ENCODE assay signal across 10 cellular contexts in genomic region chr2:151357359-151357758, GRCh38. TPM values are rescaled to one million over a fixed set of nuclear protein-coding genes. Genes with fewer than 3 reads are reported as not detected.
A peak's percentile ranks its signal among the peaks of the same experiment; 100 is the strongest.
DNase-seq lines count a peak whose midpoint lies in the region; TF ChIP-seq lines count a peak whose summit lies in the region.
"Had no signal": no experiment of that assay in that cellular context is flagged by ENCODE, and none has a peak within 500 bp of the region (broad histone marks: within the 10 kb centered on the region; RNA-seq: fewer than 3 reads in every experiment).

TNFAIP6 (plus strand) TSS chr2:151357592; CDS start chr2:151357667, 75 bp downstream.

- peaks cover 4% of the 10 kb centered on the region for H3K4me1 Mint-ChIP-seq in mesothelial cell of epicardium
- H3K4me1 Mint-ChIP-seq: activated CD8-positive, alpha-beta memory T cell treated with anti-CD3 and anti-CD28 coated beads, Interleukin-2, amount 10 ng/mL, durations not matched to agents 7 days and 5 days had no signal

- peaks cover 30% of the 10 kb centered on the region for H3K4me1 ChIP-seq in A673 (ENCODE audit: insufficient read depth, low read length, poor library complexity, severe bottlenecking)
- H3K4me1 ChIP-seq: BLaER1 treated with 17β-estradiol and CSF1 and Interleukin-3, amounts not matched to agents 10 nM and 100 nM had no signal

- peak within 1 kb of the TSS; percentile 51 for H3K4me3 Mint-ChIP-seq in mesothelial cell of epicardium
- H3K4me3 Mint-ChIP-seq: activated CD8-positive, alpha-beta memory T cell treated with anti-CD3 and anti-CD28 coated beads, Interleukin-2, amount 10 ng/mL, durations not matched to agents 7 days and 5 days had no signal

- POLR2A ChIA-PET in A673 (lab: Charles Lee; ENCODE audit: low non-redundant PET) = no interaction called here

- BruUV-seq in A673 (replicated peaks; lab: Mats Ljungman, UMichigan) = no TSS peak

- H3K4me3 ChIP-seq in A673 (ENCODE audit: low read depth, low read length, poor library complexity, severe bottlenecking) (peak within 1 kb of the TSS; percentile 56), dorsolateral prefrontal cortex (peak within 1 kb of the TSS in 36 of 59 donors; percentile 3 to 62 (median 19))
- H3K4me3 ChIP-seq: BLaER1 treated with 17β-estradiol and CSF1 and Interleukin-3, amounts not matched to agents 10 nM and 100 nM had no signal

- no peaks in the 10 kb centered on the region for H3K9me3 Mint-ChIP-seq in mesothelial cell of epicardium

- H3K27me3 ChIP-seq in A673 (replicated peaks; ENCODE audit: insufficient read depth, low read depth, low read length, poor library complexity) (no peaks in the 10 kb centered on the region), dorsolateral prefrontal cortex (no peaks in the 10 kb centered on the region)
- H3K27me3 ChIP-seq: BLaER1 treated with 17β-estradiol and CSF1 and Interleukin-3, amounts not matched to agents 10 nM and 100 nM had no signal

- no peaks in the 10 kb centered on the region for H3K36me3 Mint-ChIP-seq in mesothelial cell of epicardium
- H3K36me3 Mint-ChIP-seq: activated CD8-positive, alpha-beta memory T cell treated with anti-CD3 and anti-CD28 coated beads, Interleukin-2, amount 10 ng/mL, durations not matched to agents 7 days and 5 days had no signal

- CTCF ChIA-PET in A673 (lab: Charles Lee) = no interaction called here

- no peak for TF ChIP-seq CTCF in A673 (conservative IDR thresholded peaks at IDR 0.05; ENCODE audit: low read depth, low read length)
- TF ChIP-seq CTCF in dorsolateral prefrontal cortex (IDR thresholded peaks at IDR 0.05 in 54 of 56, conservative IDR thresholded peaks at IDR 0.05 in 2 of 56; ENCODE audit: low read depth in 1 of 56, partially characterized antibody in 56 of 56) = no peak
- TF ChIP-seq CTCF in mesothelial cell of epicardium (IDR thresholded peaks at IDR 0.05; ENCODE audit: unreplicated experiment) = no peak
- TF ChIP-seq CTCF in GM20000 (IDR thresholded peaks at IDR 0.05; ENCODE audit: extremely low read depth, missing control alignments) = no peak

- peaks cover 11% of the 10 kb centered on the region for H3K36me3 ChIP-seq in A673 (ENCODE audit: insufficient read depth, low read length, poor library complexity, severe bottlenecking)
- H3K36me3 ChIP-seq: BLaER1 treated with 17β-estradiol and CSF1 and Interleukin-3, amounts not matched to agents 10 nM and 100 nM had no signal

- no peaks in the 10 kb centered on the region for H3K27me3 Mint-ChIP-seq in mesothelial cell of epicardium (ENCODE audit: low read depth)

- H3K27ac ChIP-seq in A673 (ENCODE audit: low read depth, low read length, poor library complexity, severe bottlenecking) (peak within 1 kb of the TSS; percentile 69), dorsolateral prefrontal cortex (peak within 1 kb of the TSS in 3 of 59 donors; percentile 19 to 48 (median 45))
- H3K27ac ChIP-seq: BLaER1 treated with 17β-estradiol and CSF1 and Interleukin-3, amounts not matched to agents 10 nM and 100 nM had no signal

- intact Hi-C loops in A673 (cut with micrococcal nuclease; ENCODE audit: unreplicated experiment) = no loop called here
- intact Hi-C loops in dorsolateral prefrontal cortex (cut with DNase I) = loop anchor here in 1 of 2 donors (5.0 to 10.0 kb wide), 2 partner anchors 50 to 93 kb away; partner anchors contain the start of genes RBM43 and RIF1

- no peaks in the 10 kb centered on the region for H3K9me3 ChIP-seq in A673 (ENCODE audit: low read depth, low read length, poor library complexity, severe bottlenecking)
- H3K9me3 ChIP-seq: BLaER1 treated with 17β-estradiol and CSF1 and Interleukin-3, amounts not matched to agents 10 nM and 100 nM had no signal

- peak; percentile 94 for DNase-seq in A673 (ENCODE audit: low spot score)
- peak; percentile 91 for DNase-seq in MV-4-11 (lab: John Stamatoyannopoulos, UW)
- DNase-seq in dorsolateral prefrontal cortex = no peak
- no peak for DNase-seq in mesothelial cell of epicardium (ENCODE audit: low spot score in 2 of 2, unreplicated experiment in 2 of 2)
- DNase-seq in NCI-H526 treated with DMSO at 0.1 percent for 48 hours (lab: John Stamatoyannopoulos, UW) = no peak
- DNase-seq in D341Med (ENCODE audit: low spot score) = no peak
- DNase-seq in GDM1 (lab: John Stamatoyannopoulos, UW) = no peak
- no peak for DNase-seq in GM20000 (ENCODE audit: low spot score)
- DNase-seq: activated CD8-positive, alpha-beta memory T cell treated with anti-CD3 and anti-CD28 coated beads, Interleukin-2, amount 10 ng/mL, durations not matched to agents 7 days and 5 days had no signal

- peak within 1 kb of the TSS; percentile 89 for H3K27ac Mint-ChIP-seq in mesothelial cell of epicardium
- H3K27ac Mint-ChIP-seq: activated CD8-positive, alpha-beta memory T cell treated with anti-CD3 and anti-CD28 coated beads, Interleukin-2, amount 10 ng/mL, durations not matched to agents 7 days and 5 days had no signal

RNA-seq across cellular contexts. Expression of gene TNFAIP6, which starts in this region (rescaled TPM):
- total RNA-seq in A673 (2021) = 123 and 135 TPM in 2 replicates
- total RNA-seq in dorsolateral prefrontal cortex = 1 to 10 TPM in 90 of 120 experiments, under 1 TPM in 26, not detected in 4; 0.39 to 6.6 (median 1.5) TPM
- total RNA-seq in mesothelial cell of epicardium = 0.93 to 1.7 TPM (median 1.2 TPM) in 3 replicates
- total RNA-seq: activated CD8-positive, alpha-beta memory T cell treated with anti-CD3 and anti-CD28 coated beads, Interleukin-2, amount 10 ng/mL, durations not matched to agents 7 days and 5 days had no signal

Comparison
In these comparisons a context has a peak if more than half of its experiments do, and no peak if none do; other contexts are left out.
1. RNA of gene TNFAIP6 (total RNA-seq): 123 to 135 TPM in A673; 0.39 to 6.6 TPM in dorsolateral prefrontal cortex and 0.93 to 1.7 TPM in mesothelial cell of epicardium; every median in the first group is over 10 times any median in the second.
2. DNase-seq: peak in A673 (single experiment) and MV-4-11 (single experiment); none in dorsolateral prefrontal cortex (0 of 10), mesothelial cell of epicardium (0 of 2), NCI-H526 treated with DMSO at 0.1 percent for 48 hours (single experiment), D341Med (single experiment), GDM1 (single experiment) and GM20000 (single experiment).